29 cellular contexts compared by ENCODE assay signal in the genomic region with DNA sequence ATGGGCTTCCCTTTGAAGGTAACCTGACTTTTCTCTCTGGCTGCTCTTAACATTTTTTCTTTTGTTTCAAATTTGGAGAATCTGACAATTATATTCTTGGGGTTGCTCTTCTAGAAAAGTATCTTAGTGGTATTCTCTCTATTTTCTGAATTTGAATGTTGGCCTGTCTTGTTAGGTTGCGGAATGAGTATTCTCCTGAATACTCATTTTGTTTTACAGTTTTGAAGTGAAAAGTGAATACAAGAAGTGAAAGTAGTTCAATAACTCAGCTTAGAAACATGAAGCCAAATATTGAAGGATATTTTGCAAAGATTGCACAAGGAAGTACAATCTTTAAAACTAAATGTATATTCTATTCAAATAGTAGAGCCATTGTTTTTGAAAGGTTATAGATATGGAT.
A peak's percentile ranks its signal among the peaks of the same experiment; 100 is the strongest.
DNase-seq lines count a peak whose midpoint lies in the region; ATAC-seq and TF ChIP-seq lines count a peak whose summit lies in the region.
"Had no signal": no experiment of that assay in that cellular context is flagged by ENCODE, and none has a peak within 500 bp of the region (broad histone marks: within the 10 kb centered on the region; RNA-seq: fewer than 3 reads in every experiment).

No MANE protein-coding gene starts in this region.

- DNase-seq in mesothelial cell of epicardium (ENCODE audit: low spot score in 2 of 2, unreplicated experiment in 2 of 2) (no peak), Ammon's horn (ENCODE audit: low spot score) (no peak), right lobe of liver (no peak), NCI-H226 (no peak)
- DNase-seq: activated CD4-positive, alpha-beta T cell treated with anti-CD3 and anti-CD28 coated beads, Interleukin-2, amount 10 ng/mL, durations not matched to agents 7 days and 5 days; activated CD8-positive, alpha-beta memory T cell treated with anti-CD3 and anti-CD28 coated beads, Interleukin-2, amount 10 ng/mL, durations not matched to agents 7 days and 5 days; H7; left colon; NCI-H1092; NCI-H187 treated with DMSO at 0.1 percent for 48 hours; NCI-H2227 treated with DMSO at 0.1 percent for 48 hours; NCI-H748 treated with DMSO at 0.1 percent for 48 hours; psoas muscle; stimulated activated CD8-positive, alpha-beta memory T cell treated with anti-CD3 and anti-CD28 coated beads, Interleukin-4, amount 100 ng/mL, for 48 hours; stomach; WERI-Rb-1 had no signal

- H3K27me3 Mint-ChIP-seq in mesothelial cell of epicardium (ENCODE audit: low read depth), result no peaks in the 10 kb centered on the region

- ATAC-seq in GM18861 (IDR thresholded peaks at IDR 0.05; ENCODE audit: unreplicated experiment) (peak; percentile 85), GM21515 (IDR thresholded peaks at IDR 0.05; ENCODE audit: unreplicated experiment) (peak; percentile 76), HG02884 (IDR thresholded peaks at IDR 0.05; ENCODE audit: unreplicated experiment) (peak; percentile 91), HG03575 (IDR thresholded peaks at IDR 0.05; ENCODE audit: extremely low read depth, insufficient number of reproducible peaks, low FRiP score, unreplicated experiment) (peak; percentile 84), right lobe of liver (no peak)
- ATAC-seq: activated CD8-positive, alpha-beta memory T cell treated with anti-CD3 and anti-CD28 coated beads, Interleukin-2, amount 10 ng/mL, durations not matched to agents 7 days and 5 days; esophagus mucosa; left colon; psoas muscle; Right ventricle myocardium inferior had no signal

- intact Hi-C loops in right lobe of liver (cut with DNase I), result no loop called here

- no peak overlapping the region for H3K4me3 ChIP-seq in right lobe of liver
- H3K4me3 ChIP-seq: coronary artery, hepatocyte, psoas muscle, stomach, tibial nerve had no signal

- H3K9me3 ChIP-seq in right lobe of liver, result no peaks in the 10 kb centered on the region
- H3K9me3 ChIP-seq: psoas muscle had no signal

- TF ChIP-seq CTCF in mesothelial cell of epicardium (IDR thresholded peaks at IDR 0.05; ENCODE audit: unreplicated experiment) (no peak), right lobe of liver (IDR thresholded peaks at IDR 0.05) (no peak)

- WGBS in right lobe of liver (ENCODE audit: insufficient coverage, low coverage, low lambda C conversion rate, missing lambda C conversion rate), result 65% methylated on average over 1 of the region's 1 CpG

- H3K27ac Mint-ChIP-seq in mesothelial cell of epicardium, result no peak overlapping the region
- H3K27ac Mint-ChIP-seq: activated CD4-positive, alpha-beta T cell treated with anti-CD3 and anti-CD28 coated beads, Interleukin-2, amount 10 ng/mL, durations not matched to agents 7 days and 5 days; activated CD8-positive, alpha-beta memory T cell treated with anti-CD3 and anti-CD28 coated beads, Interleukin-2, amount 10 ng/mL, durations not matched to agents 7 days and 5 days; activated naive CD4-positive, alpha-beta T cell treated with anti-CD3 and anti-CD28 coated beads, Interleukin-2, amount 50 U/mL, for 24 hours; activated T-helper 1 cell treated with anti-CD3 and anti-CD28 coated beads, Interleukin-12 subunit alpha, Interleukin-12 subunit beta, Interleukin-2, Interleukin-4 antibody, amounts not matched to agents 30 ng/mL and 10 ng/mL and 1 ng/mL, durations not matched to agents 14 hours and 24 hours and 36 hours; memory B cell had no signal

- no peaks in the 10 kb centered on the region for H3K4me1 Mint-ChIP-seq in mesothelial cell of epicardium
- H3K4me1 Mint-ChIP-seq: activated CD4-positive, alpha-beta T cell treated with anti-CD3 and anti-CD28 coated beads, Interleukin-2, amount 10 ng/mL, durations not matched to agents 7 days and 5 days; activated CD8-positive, alpha-beta memory T cell treated with anti-CD3 and anti-CD28 coated beads, Interleukin-2, amount 10 ng/mL, durations not matched to agents 7 days and 5 days; activated naive CD4-positive, alpha-beta T cell treated with anti-CD3 and anti-CD28 coated beads, Interleukin-2, amount 50 U/mL, for 24 hours; memory B cell had no signal

- no peaks in the 10 kb centered on the region for H3K27me3 ChIP-seq in right lobe of liver
- H3K27me3 ChIP-seq: hepatocyte, stomach, tibial nerve had no signal

- peaks cover 7% of the 10 kb centered on the region for H3K9me3 Mint-ChIP-seq in mesothelial cell of epicardium
- H3K9me3 Mint-ChIP-seq: activated CD4-positive, alpha-beta T cell treated with anti-CD3 and anti-CD28 coated beads, Interleukin-2, amount 10 ng/mL, durations not matched to agents 7 days and 5 days; activated naive CD4-positive, alpha-beta T cell treated with anti-CD3 and anti-CD28 coated beads, Interleukin-2, amount 50 U/mL, for 24 hours; activated T-helper 1 cell treated with anti-CD3 and anti-CD28 coated beads, Interleukin-12 subunit alpha, Interleukin-12 subunit beta, Interleukin-2, Interleukin-4 antibody, amounts not matched to agents 30 ng/mL and 10 ng/mL and 1 ng/mL, durations not matched to agents 14 hours and 24 hours and 36 hours; memory B cell had no signal

- H3K36me3 Mint-ChIP-seq in mesothelial cell of epicardium, result no peaks in the 10 kb centered on the region
- H3K36me3 Mint-ChIP-seq: activated CD8-positive, alpha-beta memory T cell treated with anti-CD3 and anti-CD28 coated beads, Interleukin-2, amount 10 ng/mL, durations not matched to agents 7 days and 5 days; activated naive CD4-positive, alpha-beta T cell treated with anti-CD3 and anti-CD28 coated beads, Interleukin-2, amount 50 U/mL, for 24 hours; memory B cell had no signal

- no peaks in the 10 kb centered on the region for H3K4me1 ChIP-seq in right lobe of liver
- H3K4me1 ChIP-seq: psoas muscle, stomach, tibial nerve had no signal

- no peaks in the 10 kb centered on the region for H3K36me3 ChIP-seq in right lobe of liver
- H3K36me3 ChIP-seq: stomach, tibial nerve, WERI-Rb-1 had no signal

- no peak overlapping the region for H3K27ac ChIP-seq in right lobe of liver
- H3K27ac ChIP-seq: C4-2B, coronary artery, hepatocyte, psoas muscle, stomach, tibial nerve, WERI-Rb-1 had no signal

- TF ChIP-seq POLR2A in right lobe of liver (IDR thresholded peaks at IDR 0.05), result no peak

- H3K4me3 Mint-ChIP-seq in mesothelial cell of epicardium, result no peak overlapping the region
- H3K4me3 Mint-ChIP-seq: activated CD4-positive, alpha-beta T cell treated with anti-CD3 and anti-CD28 coated beads, Interleukin-2, amount 10 ng/mL, durations not matched to agents 7 days and 5 days; activated CD8-positive, alpha-beta memory T cell treated with anti-CD3 and anti-CD28 coated beads, Interleukin-2, amount 10 ng/mL, durations not matched to agents 7 days and 5 days; activated naive CD4-positive, alpha-beta T cell treated with anti-CD3 and anti-CD28 coated beads, Interleukin-2, amount 50 U/mL, for 24 hours; activated T-helper 1 cell treated with anti-CD3 and anti-CD28 coated beads, Interleukin-12 subunit alpha, Interleukin-12 subunit beta, Interleukin-2, Interleukin-4 antibody, amounts not matched to agents 30 ng/mL and 10 ng/mL and 1 ng/mL, durations not matched to agents 14 hours and 24 hours and 36 hours; memory B cell had no signal

Comparison
In these comparisons a context has a peak if more than half of its experiments do, and no peak if none do; other contexts are left out.
1. ATAC-seq: peak in GM18861 (single experiment), GM21515 (single experiment), HG02884 (single experiment) and HG03575 (single experiment); none in right lobe of liver (0 of 4).